ENCODE assay signal across 14 cellular contexts in the genomic region with DNA sequence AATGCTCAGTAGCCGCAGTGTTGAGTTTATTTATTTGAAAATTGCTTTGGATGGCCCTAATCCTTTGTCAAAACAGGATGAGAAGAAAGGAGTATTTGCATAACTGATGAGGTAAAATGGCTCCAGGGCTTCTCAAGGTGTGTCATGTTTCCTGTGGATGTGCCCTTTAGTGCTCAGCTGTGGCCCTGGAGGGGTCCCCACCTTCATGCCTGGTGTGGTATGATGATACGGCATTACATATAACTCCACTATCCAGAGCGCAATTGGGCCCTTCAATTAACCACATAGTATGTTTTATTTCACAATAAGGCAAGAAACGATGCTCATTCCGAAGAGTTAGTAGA.
"Had no signal": no experiment of that assay in that cellular context is flagged by ENCODE, and none has a peak within 500 bp of the region (broad histone marks: within the 10 kb centered on the region; RNA-seq: fewer than 3 reads in every experiment).

No MANE protein-coding gene starts in this region.

- H3K27me3 ChIP-seq: dorsolateral prefrontal cortex, esophagus squamous epithelium, thyroid gland, uterus had no signal

- DNase-seq: activated CD4-positive, alpha-beta T cell treated with anti-CD3 and anti-CD28 coated beads, Interleukin-2, amount 50 U/mL, for 4 hours; activated CD4-positive, CD25-positive, alpha-beta regulatory T cell treated with anti-CD3 and anti-CD28 coated beads, Interleukin-2, amount 50 U/mL, for 72 hours; activated gamma-delta T cell; activated naive CD8-positive, alpha-beta T cell treated with anti-CD3 and anti-CD28 coated beads, Interleukin-2, amount 10 ng/mL, durations not matched to agents 7 days and 5 days; activated T-cell treated with anti-CD3 and anti-CD28 coated beads, Interleukin-2, amount 50 U/mL, for 48 hours; aorta; dorsolateral prefrontal cortex; esophagus squamous epithelium; foreskin fibroblast; stimulated activated CD4-positive, alpha-beta T cell treated with anti-CD3 and anti-CD28 coated beads, Interleukin-15, amount 100 ng/mL, for 24 hours; stimulated activated CD4-positive, alpha-beta T cell treated with anti-CD3 and anti-CD28 coated beads, Interleukin-4, amount 100 ng/mL, for 4 hours; thyroid gland; uterus had no signal

- H3K4me1 ChIP-seq: esophagus squamous epithelium, parathyroid adenoma, uterus had no signal

- H3K4me3 ChIP-seq: dorsolateral prefrontal cortex, esophagus squamous epithelium, thyroid gland, uterus had no signal

- H3K79me2 ChIP-seq: parathyroid adenoma had no signal

- H3K9me3 ChIP-seq: esophagus squamous epithelium, thyroid gland, uterus had no signal

- H3K36me3 ChIP-seq: esophagus squamous epithelium, thyroid gland, uterus had no signal

- H2AFZ ChIP-seq: parathyroid adenoma had no signal

- H3K27ac ChIP-seq: esophagus squamous epithelium, parathyroid adenoma, thyroid gland, uterus had no signal
